Comparison of ENCODE assay signal across 1 cellular context in the genomic region with DNA sequence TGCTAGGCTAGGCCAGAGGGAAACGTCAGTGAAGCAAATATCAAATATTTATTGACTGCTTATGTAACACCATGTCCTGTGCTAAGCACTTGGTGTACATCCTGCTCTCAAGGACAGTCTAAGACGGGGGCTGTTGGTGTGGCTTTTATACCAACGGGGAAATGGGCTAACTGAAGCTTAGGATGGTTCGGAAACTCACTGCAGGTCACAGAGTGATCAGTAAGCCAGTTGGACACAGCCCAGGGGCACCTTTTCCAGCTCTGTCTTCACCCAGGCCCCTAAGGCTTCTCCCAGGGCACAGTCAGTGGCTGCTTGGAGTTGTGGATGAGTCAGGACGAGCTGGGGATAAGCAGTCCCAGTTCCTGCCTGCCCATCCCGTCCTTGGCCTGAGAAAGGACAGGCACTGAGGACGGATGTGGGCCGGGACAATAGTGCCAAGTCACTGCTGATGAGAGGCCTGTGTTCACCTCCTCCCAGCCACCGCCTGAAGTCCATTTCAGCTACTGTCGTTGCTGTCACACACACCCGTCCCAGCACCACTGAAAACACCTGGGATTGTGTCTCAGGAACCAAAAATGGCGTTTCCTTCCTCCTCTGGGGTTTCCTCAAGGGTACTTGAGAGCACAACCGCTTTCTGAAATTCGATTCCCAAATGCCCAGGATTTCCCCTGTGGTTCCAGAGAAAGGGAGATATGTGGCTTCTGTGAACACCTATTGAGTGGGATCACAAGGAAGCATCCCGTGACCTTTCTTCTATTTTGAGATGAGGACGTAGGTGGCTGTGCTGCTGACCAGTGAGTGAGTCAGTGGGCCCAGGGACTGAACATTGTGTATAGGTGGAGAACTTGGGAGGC.
A peak's percentile ranks its signal among the peaks of the same experiment; 100 is the strongest.
TF ChIP-seq lines count a peak whose summit lies in the region.

No MANE protein-coding gene starts in this region.

TF ChIP-seq in HepG2, 621 proteins besides CTCF, POLR2A, EP300 and RAD21 (continued from another document and continues in another):
- TF ChIP-seq, protein P1, sequence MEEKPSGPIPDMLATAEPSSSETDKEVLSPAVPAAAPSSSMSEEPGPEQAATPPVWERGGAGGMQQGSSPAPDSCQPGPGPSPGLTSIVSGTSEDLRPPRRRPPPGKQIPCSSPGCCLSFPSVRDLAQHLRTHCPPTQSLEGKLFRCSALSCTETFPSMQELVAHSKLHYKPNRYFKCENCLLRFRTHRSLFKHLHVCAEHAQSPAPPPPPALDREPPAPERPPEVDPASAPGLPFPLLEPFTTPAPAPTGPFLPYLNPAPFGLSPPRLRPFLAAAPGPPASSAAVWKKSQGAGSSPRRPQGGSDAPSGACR (CRISPR knock-in tag; IDR thresholded peaks at IDR 0.05) = no peak
- TF ChIP-seq CHCHD3 (CRISPR knock-in tag; IDR thresholded peaks at IDR 0.05) (no peak), ZNF235 (CRISPR knock-in tag; IDR thresholded peaks at IDR 0.05; ENCODE audit: borderline replicate concordance) (no peak), GLI4 (CRISPR knock-in tag; IDR thresholded peaks at IDR 0.05; ENCODE audit: borderline replicate concordance) (no peak), NFATC3 (CRISPR knock-in tag; IDR thresholded peaks at IDR 0.05) (no peak), RXRA (CRISPR knock-in tag; IDR thresholded peaks at IDR 0.05) (peak; percentile 80), NFRKB (IDR thresholded peaks at IDR 0.05) (no peak), YEATS4 (CRISPR knock-in tag; IDR thresholded peaks at IDR 0.05; ENCODE audit: borderline replicate concordance) (no peak), ZNF326 (CRISPR knock-in tag; IDR thresholded peaks at IDR 0.05; ENCODE audit: borderline replicate concordance) (no peak), MEIS1 (CRISPR knock-in tag; IDR thresholded peaks at IDR 0.05; ENCODE audit: borderline replicate concordance) (0 out of 2 replicates have a peak, but pooled peaks have one; percentile 18), NKX3-1 (CRISPR knock-in tag; IDR thresholded peaks at IDR 0.05) (0 out of 2 replicates have a peak, but pooled peaks have one; percentile 26), ZNF766 (CRISPR knock-in tag; IDR thresholded peaks at IDR 0.05; ENCODE audit: borderline replicate concordance) (no peak), TP53 (CRISPR knock-in tag; conservative IDR thresholded peaks at IDR 0.05) (no peak), SKI (IDR thresholded peaks at IDR 0.05; ENCODE audit: partially characterized antibody) (no peak), ISX (CRISPR knock-in tag; conservative IDR thresholded peaks at IDR 0.05) (no peak), SATB2 (CRISPR knock-in tag; IDR thresholded peaks at IDR 0.05) (no peak), TAF1 (CRISPR knock-in tag; IDR thresholded peaks at IDR 0.05) (peak; percentile 54; the same call in 1 of the 2 replicates), ZNF777 (CRISPR knock-in tag; IDR thresholded peaks at IDR 0.05) (no peak), KAT7 (CRISPR knock-in tag; IDR thresholded peaks at IDR 0.05; ENCODE audit: borderline replicate concordance) (no peak), RARG (CRISPR knock-in tag; IDR thresholded peaks at IDR 0.05; ENCODE audit: low read depth) (no peak), HNF4G (IDR thresholded peaks at IDR 0.05; ENCODE audit: borderline replicate concordance, low read depth, low read length) (no peak), HNF4G (CRISPR knock-in tag; IDR thresholded peaks at IDR 0.05; ENCODE audit: borderline replicate concordance, low read depth) (no peak), NFE2 (CRISPR knock-in tag; IDR thresholded peaks at IDR 0.05) (peak; percentile 96)
- TF ChIP-seq, protein P2, sequence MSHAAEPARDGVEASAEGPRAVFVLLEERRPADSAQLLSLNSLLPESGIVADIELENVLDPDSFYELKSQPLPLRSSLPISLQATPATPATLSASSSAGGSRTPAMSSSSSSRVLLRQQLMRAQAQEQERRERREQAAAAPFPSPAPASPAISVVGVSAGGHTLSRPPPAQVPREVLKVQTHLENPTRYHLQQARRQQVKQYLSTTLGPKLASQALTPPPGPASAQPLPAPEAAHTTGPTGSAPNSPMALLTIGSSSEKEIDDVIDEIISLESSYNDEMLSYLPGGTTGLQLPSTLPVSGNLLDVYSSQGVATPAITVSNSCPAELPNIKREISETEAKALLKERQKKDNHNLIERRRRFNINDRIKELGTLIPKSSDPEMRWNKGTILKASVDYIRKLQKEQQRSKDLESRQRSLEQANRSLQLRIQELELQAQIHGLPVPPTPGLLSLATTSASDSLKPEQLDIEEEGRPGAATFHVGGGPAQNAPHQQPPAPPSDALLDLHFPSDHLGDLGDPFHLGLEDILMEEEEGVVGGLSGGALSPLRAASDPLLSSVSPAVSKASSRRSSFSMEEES (CRISPR knock-in tag; IDR thresholded peaks at IDR 0.05) = 0 out of 2 replicates have a peak, but pooled peaks have one; percentile 16
- TF ChIP-seq, protein P3, sequence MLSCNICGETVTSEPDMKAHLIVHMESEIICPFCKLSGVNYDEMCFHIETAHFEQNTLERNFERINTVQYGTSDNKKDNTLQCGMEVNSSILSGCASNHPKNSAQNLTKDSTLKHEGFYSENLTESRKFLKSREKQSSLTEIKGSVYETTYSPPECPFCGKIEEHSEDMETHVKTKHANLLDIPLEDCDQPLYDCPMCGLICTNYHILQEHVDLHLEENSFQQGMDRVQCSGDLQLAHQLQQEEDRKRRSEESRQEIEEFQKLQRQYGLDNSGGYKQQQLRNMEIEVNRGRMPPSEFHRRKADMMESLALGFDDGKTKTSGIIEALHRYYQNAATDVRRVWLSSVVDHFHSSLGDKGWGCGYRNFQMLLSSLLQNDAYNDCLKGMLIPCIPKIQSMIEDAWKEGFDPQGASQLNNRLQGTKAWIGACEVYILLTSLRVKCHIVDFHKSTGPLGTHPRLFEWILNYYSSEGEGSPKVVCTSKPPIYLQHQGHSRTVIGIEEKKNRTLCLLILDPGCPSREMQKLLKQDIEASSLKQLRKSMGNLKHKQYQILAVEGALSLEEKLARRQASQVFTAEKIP (CRISPR knock-in tag; IDR thresholded peaks at IDR 0.05; ENCODE audit: borderline replicate concordance) = no peak
- TF ChIP-seq, protein P4, sequence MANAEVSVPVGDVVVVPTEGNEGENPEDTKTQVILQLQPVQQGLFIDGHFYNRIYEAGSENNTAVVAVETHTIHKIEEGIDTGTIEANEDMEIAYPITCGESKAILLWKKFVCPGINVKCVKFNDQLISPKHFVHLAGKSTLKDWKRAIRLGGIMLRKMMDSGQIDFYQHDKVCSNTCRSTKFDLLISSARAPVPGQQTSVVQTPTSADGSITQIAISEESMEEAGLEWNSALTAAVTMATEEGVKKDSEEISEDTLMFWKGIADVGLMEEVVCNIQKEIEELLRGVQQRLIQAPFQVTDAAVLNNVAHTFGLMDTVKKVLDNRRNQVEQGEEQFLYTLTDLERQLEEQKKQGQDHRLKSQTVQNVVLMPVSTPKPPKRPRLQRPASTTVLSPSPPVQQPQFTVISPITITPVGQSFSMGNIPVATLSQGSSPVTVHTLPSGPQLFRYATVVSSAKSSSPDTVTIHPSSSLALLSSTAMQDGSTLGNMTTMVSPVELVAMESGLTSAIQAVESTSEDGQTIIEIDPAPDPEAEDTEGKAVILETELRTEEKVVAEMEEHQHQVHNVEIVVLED (CRISPR knock-in tag; IDR thresholded peaks at IDR 0.05; ENCODE audit: borderline replicate concordance) = no peak
- TF ChIP-seq, protein P5, sequence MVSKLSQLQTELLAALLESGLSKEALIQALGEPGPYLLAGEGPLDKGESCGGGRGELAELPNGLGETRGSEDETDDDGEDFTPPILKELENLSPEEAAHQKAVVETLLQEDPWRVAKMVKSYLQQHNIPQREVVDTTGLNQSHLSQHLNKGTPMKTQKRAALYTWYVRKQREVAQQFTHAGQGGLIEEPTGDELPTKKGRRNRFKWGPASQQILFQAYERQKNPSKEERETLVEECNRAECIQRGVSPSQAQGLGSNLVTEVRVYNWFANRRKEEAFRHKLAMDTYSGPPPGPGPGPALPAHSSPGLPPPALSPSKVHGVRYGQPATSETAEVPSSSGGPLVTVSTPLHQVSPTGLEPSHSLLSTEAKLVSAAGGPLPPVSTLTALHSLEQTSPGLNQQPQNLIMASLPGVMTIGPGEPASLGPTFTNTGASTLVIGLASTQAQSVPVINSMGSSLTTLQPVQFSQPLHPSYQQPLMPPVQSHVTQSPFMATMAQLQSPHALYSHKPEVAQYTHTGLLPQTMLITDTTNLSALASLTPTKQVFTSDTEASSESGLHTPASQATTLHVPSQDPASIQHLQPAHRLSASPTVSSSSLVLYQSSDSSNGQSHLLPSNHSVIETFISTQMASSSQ (IDR thresholded peaks at IDR 0.05; ENCODE audit: low read depth) = no peak
- TF ChIP-seq, protein P5 (CRISPR knock-in tag; IDR thresholded peaks at IDR 0.05; ENCODE audit: borderline replicate concordance) = peak; percentile 39; the same call in 1 of the 2 replicates
- TF ChIP-seq, protein P6, sequence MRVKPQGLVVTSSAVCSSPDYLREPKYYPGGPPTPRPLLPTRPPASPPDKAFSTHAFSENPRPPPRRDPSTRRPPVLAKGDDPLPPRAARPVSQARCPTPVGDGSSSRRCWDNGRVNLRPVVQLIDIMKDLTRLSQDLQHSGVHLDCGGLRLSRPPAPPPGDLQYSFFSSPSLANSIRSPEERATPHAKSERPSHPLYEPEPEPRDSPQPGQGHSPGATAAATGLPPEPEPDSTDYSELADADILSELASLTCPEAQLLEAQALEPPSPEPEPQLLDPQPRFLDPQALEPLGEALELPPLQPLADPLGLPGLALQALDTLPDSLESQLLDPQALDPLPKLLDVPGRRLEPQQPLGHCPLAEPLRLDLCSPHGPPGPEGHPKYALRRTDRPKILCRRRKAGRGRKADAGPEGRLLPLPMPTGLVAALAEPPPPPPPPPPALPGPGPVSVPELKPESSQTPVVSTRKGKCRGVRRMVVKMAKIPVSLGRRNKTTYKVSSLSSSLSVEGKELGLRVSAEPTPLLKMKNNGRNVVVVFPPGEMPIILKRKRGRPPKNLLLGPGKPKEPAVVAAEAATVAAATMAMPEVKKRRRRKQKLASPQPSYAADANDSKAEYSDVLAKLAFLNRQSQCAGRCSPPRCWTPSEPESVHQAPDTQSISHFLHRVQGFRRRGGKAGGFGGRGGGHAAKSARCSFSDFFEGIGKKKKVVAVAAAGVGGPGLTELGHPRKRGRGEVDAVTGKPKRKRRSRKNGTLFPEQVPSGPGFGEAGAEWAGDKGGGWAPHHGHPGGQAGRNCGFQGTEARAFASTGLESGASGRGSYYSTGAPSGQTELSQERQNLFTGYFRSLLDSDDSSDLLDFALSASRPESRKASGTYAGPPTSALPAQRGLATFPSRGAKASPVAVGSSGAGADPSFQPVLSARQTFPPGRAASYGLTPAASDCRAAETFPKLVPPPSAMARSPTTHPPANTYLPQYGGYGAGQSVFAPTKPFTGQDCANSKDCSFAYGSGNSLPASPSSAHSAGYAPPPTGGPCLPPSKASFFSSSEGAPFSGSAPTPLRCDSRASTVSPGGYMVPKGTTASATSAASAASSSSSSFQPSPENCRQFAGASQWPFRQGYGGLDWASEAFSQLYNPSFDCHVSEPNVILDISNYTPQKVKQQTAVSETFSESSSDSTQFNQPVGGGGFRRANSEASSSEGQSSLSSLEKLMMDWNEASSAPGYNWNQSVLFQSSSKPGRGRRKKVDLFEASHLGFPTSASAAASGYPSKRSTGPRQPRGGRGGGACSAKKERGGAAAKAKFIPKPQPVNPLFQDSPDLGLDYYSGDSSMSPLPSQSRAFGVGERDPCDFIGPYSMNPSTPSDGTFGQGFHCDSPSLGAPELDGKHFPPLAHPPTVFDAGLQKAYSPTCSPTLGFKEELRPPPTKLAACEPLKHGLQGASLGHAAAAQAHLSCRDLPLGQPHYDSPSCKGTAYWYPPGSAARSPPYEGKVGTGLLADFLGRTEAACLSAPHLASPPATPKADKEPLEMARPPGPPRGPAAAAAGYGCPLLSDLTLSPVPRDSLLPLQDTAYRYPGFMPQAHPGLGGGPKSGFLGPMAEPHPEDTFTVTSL (CRISPR knock-in tag; IDR thresholded peaks at IDR 0.05; ENCODE audit: borderline replicate concordance) = peak; percentile 49; the same call in 1 of the 2 replicates
- TF ChIP-seq, protein P7, sequence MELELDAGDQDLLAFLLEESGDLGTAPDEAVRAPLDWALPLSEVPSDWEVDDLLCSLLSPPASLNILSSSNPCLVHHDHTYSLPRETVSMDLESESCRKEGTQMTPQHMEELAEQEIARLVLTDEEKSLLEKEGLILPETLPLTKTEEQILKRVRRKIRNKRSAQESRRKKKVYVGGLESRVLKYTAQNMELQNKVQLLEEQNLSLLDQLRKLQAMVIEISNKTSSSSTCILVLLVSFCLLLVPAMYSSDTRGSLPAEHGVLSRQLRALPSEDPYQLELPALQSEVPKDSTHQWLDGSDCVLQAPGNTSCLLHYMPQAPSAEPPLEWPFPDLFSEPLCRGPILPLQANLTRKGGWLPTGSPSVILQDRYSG (CRISPR knock-in tag; IDR thresholded peaks at IDR 0.05) = no peak
- TF ChIP-seq, protein P8, sequence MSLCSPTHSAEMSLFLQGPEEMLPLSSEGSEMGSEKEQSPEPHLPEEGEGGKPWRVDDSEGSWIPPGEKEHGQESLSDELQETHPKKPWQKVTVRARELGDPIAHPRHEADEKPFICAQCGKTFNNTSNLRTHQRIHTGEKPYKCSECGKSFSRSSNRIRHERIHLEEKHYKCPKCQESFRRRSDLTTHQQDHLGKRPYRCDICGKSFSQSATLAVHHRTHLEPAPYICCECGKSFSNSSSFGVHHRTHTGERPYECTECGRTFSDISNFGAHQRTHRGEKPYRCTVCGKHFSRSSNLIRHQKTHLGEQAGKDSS (CRISPR knock-in tag; IDR thresholded peaks at IDR 0.05; ENCODE audit: borderline replicate concordance, low read depth) = peak; percentile 55; the same call in 1 of the 2 replicates
- TF ChIP-seq, protein P9, sequence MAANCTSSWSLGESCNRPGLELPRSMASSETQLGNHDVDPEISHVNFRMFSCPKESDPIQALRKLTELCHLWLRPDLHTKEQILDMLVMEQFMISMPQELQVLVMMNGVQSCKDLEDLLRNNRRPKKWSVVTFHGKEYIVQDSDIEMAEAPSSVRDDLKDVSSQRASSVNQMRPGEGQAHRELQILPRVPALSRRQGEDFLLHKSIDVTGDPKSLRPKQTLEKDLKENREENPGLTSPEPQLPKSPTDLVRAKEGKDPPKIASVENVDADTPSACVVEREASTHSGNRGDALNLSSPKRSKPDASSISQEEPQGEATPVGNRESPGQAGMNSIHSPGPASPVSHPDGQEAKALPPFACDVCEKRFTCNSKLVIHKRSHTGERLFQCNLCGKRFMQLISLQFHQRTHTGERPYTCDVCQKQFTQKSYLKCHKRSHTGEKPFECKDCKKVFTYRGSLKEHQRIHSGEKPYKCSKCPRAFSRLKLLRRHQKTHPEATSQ (CRISPR knock-in tag; IDR thresholded peaks at IDR 0.05; ENCODE audit: borderline replicate concordance) = 0 out of 2 replicates have a peak, but pooled peaks have one; percentile 47
